ENCODE assay signal across 10 cellular contexts in genomic region chr1:32106663-32107273, GRCh38. TPM values are rescaled to one million over a fixed set of nuclear protein-coding genes. Genes with fewer than 3 reads are reported as not detected.
A peak's percentile ranks its signal among the peaks of the same experiment; 100 is the strongest.
DNase-seq lines count a peak whose midpoint lies in the region; ATAC-seq and TF ChIP-seq lines count a peak whose summit lies in the region.
"Had no signal": no experiment of that assay in that cellular context is flagged by ENCODE, and none has a peak within 500 bp of the region (broad histone marks: within the 10 kb centered on the region; RNA-seq: fewer than 3 reads in every experiment).

No MANE protein-coding gene starts in this region.

- H3K4me2 ChIP-seq in BLaER1 treated with 17β-estradiol and CSF1 and Interleukin-3, amounts not matched to agents 10 nM and 100 nM = peak overlapping the region; percentile 75 to 93 (median 91); a peak in 21 of 22 replicates
- peak overlapping the region; percentile 87 for H3K4me2 ChIP-seq in HCT116 (ENCODE audit: low read length)

- H3K9ac ChIP-seq in BLaER1 treated with 17β-estradiol and CSF1 and Interleukin-3, amounts not matched to agents 10 nM and 100 nM = peak overlapping the region; percentile 94 to 99 (median 96); a peak in 15 of 22 replicates
- peak overlapping the region; percentile 87 for H3K9ac ChIP-seq in HCT116 (ENCODE audit: low read length)

- H3K79me2 ChIP-seq in HCT116 (ENCODE audit: insufficient read depth, low read length) = peaks cover 39% of the 10 kb centered on the region

- H3K27ac ChIP-seq in BLaER1 treated with 17β-estradiol and CSF1 and Interleukin-3, amounts not matched to agents 10 nM and 100 nM = peak overlapping the region; percentile 84 to 97 (median 92); a peak in 19 of 22 replicates
- peak overlapping the region; percentile 92 for H3K27ac ChIP-seq in HCT116 (ENCODE audit: low read depth, low read length)

- DNase-seq in HCT116 (ENCODE audit: low read depth, low spot score) (no peak), WTC11 (ENCODE audit: low spot score) (no peak), memory B cell (ENCODE audit: low spot score in 2 of 2) (no peak), HK-2 (ENCODE audit: unreplicated experiment) (no peak), GOT3 (lab: John Stamatoyannopoulos, UW) (no peak)
- DNase-seq in effector CD4-positive, alpha-beta T cell = no peak
- DNase-seq: mesendoderm; NK-92 treated with Interleukin-12 subunit alpha and Interleukin-12 subunit beta, amount 100 ng/mL, for 24 hours had no signal

- TF ChIP-seq RAD21 in HCT116 (IDR thresholded peaks at IDR 0.05; ENCODE audit: low read depth) = no peak

- H3K27ac Mint-ChIP-seq in WTC11 (peak overlapping the region; percentile 67), memory B cell (no peak overlapping the region)

- ATAC-seq in HCT116 (no peak), WTC11 (no peak), memory B cell (ENCODE audit: low read depth) (no peak), HG02852 (IDR thresholded peaks at IDR 0.05; ENCODE audit: unreplicated experiment) (no peak)

- CTCF ChIA-PET in HCT116 (lab: Charles Lee) (interaction anchor here (0.7 to 2.4 kb wide), 2 partner anchors 34 to 248 kb away, joined by 5 to 7 read pairs; partner anchors contain the start of gene TMEM39B), WTC11 (lab: Charles Lee) (interaction anchor here (2.9 kb wide), 1 partner anchor 34 kb away, joined by 42 read pairs; the partner anchor contains the start of gene TMEM39B)

- H3K4me3 ChIP-seq in BLaER1 treated with 17β-estradiol and CSF1 and Interleukin-3, amounts not matched to agents 10 nM and 100 nM = peak overlapping the region in 5 of 10 experiments; percentile 77 to 100 (median 88); a peak in 8 of 20 replicates
- peak overlapping the region; percentile 61 to 84 for H3K4me3 ChIP-seq in HCT116 (replicated peaks in 1 of 2; ENCODE audit: low read depth in 1 of 2, low read length in 2 of 2)

- no peak for TF ChIP-seq CTCF in HCT116 (IDR thresholded peaks at IDR 0.05 in 2 of 3, conservative IDR thresholded peaks at IDR 0.05 in 1 of 3; ENCODE audit: borderline replicate concordance in 1 of 3, insufficient read depth in 1 of 3, low read depth in 2 of 3, low read length in 2 of 3)
- no peak for TF ChIP-seq CTCF in WTC11 (IDR thresholded peaks at IDR 0.05)

- peaks cover 28 to 38% (median 34%) of the 10 kb centered on the region in 10 experiments for H3K4me1 ChIP-seq in BLaER1 treated with 17β-estradiol and CSF1 and Interleukin-3, amounts not matched to agents 10 nM and 100 nM
- peaks cover 7 to 26% of the 10 kb centered on the region in 2 experiments; a peak in 3 of 4 replicates for H3K4me1 ChIP-seq in HCT116 (ENCODE audit: control insufficient read depth in 1 of 2, insufficient read depth in 2 of 2, low read length in 2 of 2)

- H3K4me1 Mint-ChIP-seq in WTC11 (peaks cover 14% of the 10 kb centered on the region), memory B cell (peaks cover 22% of the 10 kb centered on the region)

- no peak for TF ChIP-seq POLR2A in HCT116 (IDR thresholded peaks at IDR 0.05; ENCODE audit: borderline replicate concordance, extremely low read depth, insufficient read depth, insufficient read length)

- H3K27me3 Mint-ChIP-seq in WTC11 (ENCODE audit: low read depth) (no peaks in the 10 kb centered on the region), memory B cell (no peaks in the 10 kb centered on the region)

- peaks cover 17 to 44% (median 29%) of the 10 kb centered on the region in 11 experiments for H3K36me3 ChIP-seq in BLaER1 treated with 17β-estradiol and CSF1 and Interleukin-3, amounts not matched to agents 10 nM and 100 nM
- peaks cover 2% of the 10 kb centered on the region in 2 experiments; a peak in 1 of 4 replicates for H3K36me3 ChIP-seq in HCT116 (ENCODE audit: control insufficient read depth in 1 of 2, insufficient read depth in 2 of 2, low read length in 2 of 2)

- no peaks in the 10 kb centered on the region for H3K9me2 ChIP-seq in HCT116 (ENCODE audit: insufficient read depth)

- no peak overlapping the region for H2AFZ ChIP-seq in HCT116 (ENCODE audit: low read depth, low read length, poor library complexity, severe bottlenecking)

- POLR2A ChIA-PET in HCT116 (lab: Charles Lee) = interaction anchor here (1.1 kb wide), 1 partner anchor 73 kb away, joined by 7 read pairs; the partner anchor contains the start of gene TXLNA
- POLR2A ChIA-PET in WTC11 (lab: Charles Lee) = interaction anchor here (0.7 kb wide), 1 partner anchor 479 kb away, joined by 5 read pairs; no protein-coding TSS in a partner anchor

- H3K36me3 Mint-ChIP-seq in WTC11 = no peaks in the 10 kb centered on the region
- H3K36me3 Mint-ChIP-seq in memory B cell = peaks cover 4% of the 10 kb centered on the region

- BruUV-seq in HCT116 (replicated peaks; lab: Mats Ljungman, UMichigan) = TSS peak; percentile 64

- RAD21 ChIA-PET in HCT116 (lab: Charles Lee; ENCODE audit: low non-redundant PET in 1 of 2, low total read pairs in 2 of 2, uncharacterized antibody in 2 of 2, unreplicated experiment in 2 of 2) = no interaction called here

- peaks cover 24 to 39% (median 30%) of the 10 kb centered on the region in 11 experiments; a peak in 21 of 22 replicates for H4K20me1 ChIP-seq in BLaER1 treated with 17β-estradiol and CSF1 and Interleukin-3, amounts not matched to agents 10 nM and 100 nM
- no peaks in the 10 kb centered on the region; the same call in 1 of the 2 replicates for H4K20me1 ChIP-seq in HCT116 (ENCODE audit: insufficient read depth)

- no peaks in the 10 kb centered on the region for H3K9me3 ChIP-seq in BLaER1 treated with 17β-estradiol and CSF1 and Interleukin-3, amounts not matched to agents 10 nM and 100 nM (replicated peaks in 1 of 11)
- H3K9me3 ChIP-seq in HCT116 (ENCODE audit: control insufficient read depth in 1 of 2, insufficient read depth in 1 of 2, low read depth in 1 of 2, low read length in 2 of 2) = no peaks in the 10 kb centered on the region

- H3K27me3 ChIP-seq in BLaER1 treated with 17β-estradiol and CSF1 and Interleukin-3, amounts not matched to agents 10 nM and 100 nM = no peaks in the 10 kb centered on the region
- no peaks in the 10 kb centered on the region for H3K27me3 ChIP-seq in HCT116 (ENCODE audit: insufficient read depth, low read length)

- H3K9me3 Mint-ChIP-seq in WTC11 (no peaks in the 10 kb centered on the region), memory B cell (no peaks in the 10 kb centered on the region)

- intact Hi-C loops in HCT116 (cut with micrococcal nuclease) = no loop called here

- peak overlapping the region; percentile 99 for H3K4me3 Mint-ChIP-seq in WTC11
- H3K4me3 Mint-ChIP-seq in memory B cell = peak overlapping the region; percentile 100

TF ChIP-seq in HCT116, 20 proteins besides CTCF, POLR2A, EP300 and RAD21:
- no peak for TF ChIP-seq ZFX (IDR thresholded peaks at IDR 0.05)

TF ChIP-seq in WTC11, 78 proteins besides CTCF, POLR2A, EP300 and RAD21:
- TF ChIP-seq, protein P1, sequence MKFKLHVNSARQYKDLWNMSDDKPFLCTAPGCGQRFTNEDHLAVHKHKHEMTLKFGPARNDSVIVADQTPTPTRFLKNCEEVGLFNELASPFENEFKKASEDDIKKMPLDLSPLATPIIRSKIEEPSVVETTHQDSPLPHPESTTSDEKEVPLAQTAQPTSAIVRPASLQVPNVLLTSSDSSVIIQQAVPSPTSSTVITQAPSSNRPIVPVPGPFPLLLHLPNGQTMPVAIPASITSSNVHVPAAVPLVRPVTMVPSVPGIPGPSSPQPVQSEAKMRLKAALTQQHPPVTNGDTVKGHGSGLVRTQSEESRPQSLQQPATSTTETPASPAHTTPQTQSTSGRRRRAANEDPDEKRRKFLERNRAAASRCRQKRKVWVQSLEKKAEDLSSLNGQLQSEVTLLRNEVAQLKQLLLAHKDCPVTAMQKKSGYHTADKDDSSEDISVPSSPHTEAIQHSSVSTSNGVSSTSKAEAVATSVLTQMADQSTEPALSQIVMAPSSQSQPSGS (CRISPR knock-in tag; IDR thresholded peaks at IDR 0.05; ENCODE audit: borderline replicate concordance, low read depth) = no peak
- TF ChIP-seq ZNF121 (CRISPR knock-in tag; IDR thresholded peaks at IDR 0.05) (peak; percentile 68; the same call in 1 of the 2 replicates), GTF2I (CRISPR knock-in tag; conservative IDR thresholded peaks at IDR 0.05) (no peak), ESRRA (CRISPR knock-in tag; IDR thresholded peaks at IDR 0.05; ENCODE audit: borderline replicate concordance) (no peak)
- TF ChIP-seq, protein P2, sequence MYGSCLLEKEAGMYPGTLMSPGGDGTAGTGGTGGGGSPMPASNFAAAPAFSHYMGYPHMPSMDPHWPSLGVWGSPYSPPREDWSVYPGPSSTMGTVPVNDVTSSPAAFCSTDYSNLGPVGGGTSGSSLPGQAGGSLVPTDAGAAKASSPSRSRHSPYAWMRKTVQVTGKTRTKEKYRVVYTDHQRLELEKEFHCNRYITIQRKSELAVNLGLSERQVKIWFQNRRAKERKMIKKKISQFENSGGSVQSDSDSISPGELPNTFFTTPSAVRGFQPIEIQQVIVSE (CRISPR knock-in tag; IDR thresholded peaks at IDR 0.05; ENCODE audit: borderline replicate concordance) = no peak
- TF ChIP-seq, protein P3, sequence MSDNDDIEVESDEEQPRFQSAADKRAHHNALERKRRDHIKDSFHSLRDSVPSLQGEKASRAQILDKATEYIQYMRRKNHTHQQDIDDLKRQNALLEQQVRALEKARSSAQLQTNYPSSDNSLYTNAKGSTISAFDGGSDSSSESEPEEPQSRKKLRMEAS (CRISPR knock-in tag; IDR thresholded peaks at IDR 0.05) = no peak

RNA-seq across cellular contexts. Expression of gene KPNA6, which starts 1.1 kb away (rescaled TPM):
- total RNA-seq in HCT116 (2021; ENCODE audit: unreplicated experiment) = 79.9 TPM
- polyA plus RNA-seq in HCT116 (2012) = 18.1 and 20.4 TPM in 2 replicates
- total RNA-seq in WTC11 (2021) = 91.2 to 104 TPM (median 94.0 TPM) in 3 replicates

RNA-seq across cellular contexts. Expression of gene TMEM39B, which starts 34.0 kb away (rescaled TPM):
- total RNA-seq in HCT116 (2021; ENCODE audit: unreplicated experiment) = 22.8 TPM
- polyA plus RNA-seq in HCT116 (2012) = 28.0 and 29.2 TPM in 2 replicates
- 18.8 to 25.8 TPM (median 23.8 TPM) in 3 replicates for total RNA-seq in WTC11 (2021)
